Comparison of ENCODE assay signal across 8 cellular contexts in the genomic region with DNA sequence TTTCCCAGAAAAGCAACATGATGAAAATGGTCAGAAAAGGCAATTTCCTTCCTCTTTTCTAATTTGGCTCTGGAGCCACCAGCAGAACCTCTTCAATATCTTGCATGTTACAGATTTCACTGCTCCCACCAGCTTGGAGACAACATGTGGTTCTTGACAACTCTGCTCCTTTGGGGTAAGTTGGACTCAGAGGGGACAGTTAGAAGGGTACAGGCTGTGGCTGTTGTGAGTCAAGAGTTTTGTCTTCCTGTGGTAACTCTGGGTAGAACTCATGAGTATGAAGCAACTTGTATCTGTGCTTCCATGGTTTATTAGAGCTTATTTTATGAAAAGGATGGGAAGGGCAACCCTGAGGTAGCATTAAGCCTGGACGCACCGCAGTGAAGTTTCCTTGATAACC. TPM values are rescaled to one million over a fixed set of nuclear protein-coding genes. Genes with fewer than 3 reads are reported as not detected.
"Had no signal": no experiment of that assay in that cellular context is flagged by ENCODE, and none has a peak within 500 bp of the region (broad histone marks: within the 10 kb centered on the region; RNA-seq: fewer than 3 reads in every experiment).

Gene FCGR1A (plus strand): TSS at position 95 of the 400 bp plus-strand sequence. CDS start 50 bp downstream, at position 145.

RNA-seq across cellular contexts. Expression of gene FCGR1A, which starts in this region (rescaled TPM):
- total RNA-seq: activated CD8-positive, alpha-beta memory T cell treated with anti-CD3 and anti-CD28 coated beads for 36 hours; activated naive CD4-positive, alpha-beta T cell treated with anti-CD3 and anti-CD28 coated beads for 36 hours; activated T-cell treated with anti-CD3 and anti-CD28 coated beads, Interleukin-2, amount 50 U/mL, for 4 hours; dermis blood vessel endothelial cell; glomerular endothelial cell; mesothelial cell of epicardium; osteocyte; T-helper 1 cell treated with Interleukin-12 subunit alpha and Interleukin-12 subunit beta and Interleukin-4 antibody, amounts not matched to agents 30 ng/mL and 1 ng/mL, for 36 hours had no signal
